Comparison of ENCODE assay signal across 1 cellular context in genomic region chr1:109793089-109793485, GRCh38.
TF ChIP-seq lines count a peak whose summit lies in the region.

No MANE protein-coding gene starts in this region.

TF ChIP-seq in GM23338, 12 proteins besides CTCF, POLR2A, EP300 and RAD21 (continued from another document):
- TF ChIP-seq ZNF462 (CRISPR knock-in tag; IDR thresholded peaks at IDR 0.05) (no peak), ETS1 (IDR thresholded peaks at IDR 0.05) (no peak), EZH2phosphoT487 (IDR thresholded peaks at IDR 0.05; ENCODE audit: unreplicated experiment) (no peak), EZH2 (IDR thresholded peaks at IDR 0.05; ENCODE audit: low read depth, unreplicated experiment) (no peak), NANOG (IDR thresholded peaks at IDR 0.05; ENCODE audit: borderline replicate concordance) (no peak), POLR2AphosphoS5 (IDR thresholded peaks at IDR 0.05; ENCODE audit: low read depth) (no peak), ZNF114 (CRISPR knock-in tag; IDR thresholded peaks at IDR 0.05) (no peak)
